ENCODE assay signal across 1 cellular context in genomic region chr22:19109198-19110063, GRCh38.
TF ChIP-seq lines count a peak whose summit lies in the region.

No MANE protein-coding gene starts in this region.

TF ChIP-seq in K562, 482 proteins besides CTCF, POLR2A, EP300 and RAD21 (continued from another document and continues in another):
- TF ChIP-seq TFAP4 (CRISPR knock-in tag; IDR thresholded peaks at IDR 0.05; ENCODE audit: borderline replicate concordance), result no peak
- TF ChIP-seq ZNF444 (CRISPR knock-in tag; IDR thresholded peaks at IDR 0.05), result no peak
- no peak for TF ChIP-seq RFX7 (CRISPR knock-in tag; IDR thresholded peaks at IDR 0.05)
- no peak for TF ChIP-seq ELK1 (CRISPR knock-in tag; IDR thresholded peaks at IDR 0.05)
- no peak for TF ChIP-seq ZSCAN29 (IDR thresholded peaks at IDR 0.05)
- peak; percentile 99 for TF ChIP-seq ARID1B (IDR thresholded peaks at IDR 0.05)
- TF ChIP-seq MAFG (tag; conservative IDR thresholded peaks at IDR 0.05), result 0 out of 2 replicates have a peak, but pooled peaks have one; percentile 3
- no peak for TF ChIP-seq PTRF (tag; IDR thresholded peaks at IDR 0.05)
- no peak for TF ChIP-seq ZBTB34 (CRISPR knock-in tag; IDR thresholded peaks at IDR 0.05)
- TF ChIP-seq ZC3H4 (CRISPR knock-in tag; IDR thresholded peaks at IDR 0.05; ENCODE audit: borderline replicate concordance), result no peak
- peak; percentile 42 for TF ChIP-seq SAP30 (IDR thresholded peaks at IDR 0.05; ENCODE audit: borderline replicate concordance, insufficient read depth, low read depth, low read length, poor library complexity, severe bottlenecking)
- peak; percentile 69 for TF ChIP-seq DDX20 (tag; IDR thresholded peaks at IDR 0.05; ENCODE audit: low read depth)
- no peak for TF ChIP-seq YBX1 (IDR thresholded peaks at IDR 0.05)
- TF ChIP-seq EGR1 (conservative IDR thresholded peaks at IDR 0.05), result no peak
- no peak for TF ChIP-seq ZNF551 (CRISPR knock-in tag; IDR thresholded peaks at IDR 0.05)
- no peak for TF ChIP-seq CBFA2T2 (conservative IDR thresholded peaks at IDR 0.05)
- no peak for TF ChIP-seq BMI1 (IDR thresholded peaks at IDR 0.05; ENCODE audit: low read length)
- no peak for TF ChIP-seq TCF7L2 (IDR thresholded peaks at IDR 0.05; ENCODE audit: low read depth, low read length)
- TF ChIP-seq ATF7 (IDR thresholded peaks at IDR 0.05), result peak; percentile 92
- no peak for TF ChIP-seq KDM5B (IDR thresholded peaks at IDR 0.05; ENCODE audit: insufficient replicate concordance, low read depth, low read length)
- TF ChIP-seq RFX1 (IDR thresholded peaks at IDR 0.05), result peak; percentile 91
- TF ChIP-seq AFF1 (IDR thresholded peaks at IDR 0.05; ENCODE audit: low read depth in 1 of 2, partially characterized antibody in 2 of 2), result no peak
- TF ChIP-seq ZNF780A (CRISPR knock-in tag; IDR thresholded peaks at IDR 0.05), result no peak
- TF ChIP-seq MXI1 (IDR thresholded peaks at IDR 0.05; ENCODE audit: low read depth, low read length), result peak; percentile 81; the same call in 1 of the 2 replicates
- no peak for TF ChIP-seq COPS2 (conservative IDR thresholded peaks at IDR 0.05)
- peak; percentile 23; the same call in 1 of the 2 replicates for TF ChIP-seq HCFC1 (IDR thresholded peaks at IDR 0.05; ENCODE audit: low read depth, low read length)
- TF ChIP-seq KLF6 (CRISPR knock-in tag; IDR thresholded peaks at IDR 0.05; ENCODE audit: borderline replicate concordance), result no peak; the same call in 1 of the 2 replicates
- no peak for TF ChIP-seq FUS (optimal IDR thresholded peaks at IDR 0.05; ENCODE audit: low read depth, low read length)
- 0 out of 2 replicates have a peak, but pooled peaks have one; percentile 54 for TF ChIP-seq KLF13 (tag; IDR thresholded peaks at IDR 0.05; ENCODE audit: borderline replicate concordance, low read depth)
- peak; percentile 81; the same call in 1 of the 2 replicates for TF ChIP-seq STAT6 (CRISPR knock-in tag; IDR thresholded peaks at IDR 0.05)
- TF ChIP-seq USF1 (CRISPR knock-in tag; IDR thresholded peaks at IDR 0.05), result no peak
- TF ChIP-seq BCL6 (CRISPR knock-in tag; IDR thresholded peaks at IDR 0.05), result no peak
- TF ChIP-seq SMAD4 (CRISPR knock-in tag; conservative IDR thresholded peaks at IDR 0.05), result peak; percentile 75
- TF ChIP-seq RBFOX2 (IDR thresholded peaks at IDR 0.05; ENCODE audit: low read depth, low read length), result no peak
- no peak for TF ChIP-seq ZBTB2 (IDR thresholded peaks at IDR 0.05)
- TF ChIP-seq TCF3 (CRISPR knock-in tag; IDR thresholded peaks at IDR 0.05), result no peak
- TF ChIP-seq ARID4B (CRISPR knock-in tag; IDR thresholded peaks at IDR 0.05), result no peak
- no peak for TF ChIP-seq NKRF (IDR thresholded peaks at IDR 0.05; ENCODE audit: borderline replicate concordance)
- TF ChIP-seq ZNF583 (CRISPR knock-in tag; IDR thresholded peaks at IDR 0.05), result 0 out of 2 replicates have a peak, but pooled peaks have one; percentile 51
- peak; percentile 41; the same call in 1 of the 2 replicates for TF ChIP-seq HES1 (IDR thresholded peaks at IDR 0.05; ENCODE audit: low read depth)
- TF ChIP-seq TAF1 (IDR thresholded peaks at IDR 0.05; ENCODE audit: control insufficient read depth, extremely low read depth, insufficient read depth, low read length, severe bottlenecking), result no peak
- 0 out of 2 replicates have a peak, but pooled peaks have one; percentile 81 for TF ChIP-seq ZNF224 (CRISPR knock-in tag; IDR thresholded peaks at IDR 0.05)
- peak; percentile 93 for TF ChIP-seq NBN (IDR thresholded peaks at IDR 0.05; ENCODE audit: low read depth)
- no peak; the same call in 1 of the 2 replicates for TF ChIP-seq BRD4 (IDR thresholded peaks at IDR 0.05)
- no peak for TF ChIP-seq YY1 (IDR thresholded peaks at IDR 0.05; ENCODE audit: borderline replicate concordance in 1 of 3, control insufficient read depth in 1 of 3, extremely low read depth in 1 of 3, insufficient read depth in 3 of 3, insufficient read length in 1 of 3, insufficient replicate concordance in 2 of 3, low read depth in 1 of 3, low read length in 2 of 3)
